In the genomic region with DNA sequence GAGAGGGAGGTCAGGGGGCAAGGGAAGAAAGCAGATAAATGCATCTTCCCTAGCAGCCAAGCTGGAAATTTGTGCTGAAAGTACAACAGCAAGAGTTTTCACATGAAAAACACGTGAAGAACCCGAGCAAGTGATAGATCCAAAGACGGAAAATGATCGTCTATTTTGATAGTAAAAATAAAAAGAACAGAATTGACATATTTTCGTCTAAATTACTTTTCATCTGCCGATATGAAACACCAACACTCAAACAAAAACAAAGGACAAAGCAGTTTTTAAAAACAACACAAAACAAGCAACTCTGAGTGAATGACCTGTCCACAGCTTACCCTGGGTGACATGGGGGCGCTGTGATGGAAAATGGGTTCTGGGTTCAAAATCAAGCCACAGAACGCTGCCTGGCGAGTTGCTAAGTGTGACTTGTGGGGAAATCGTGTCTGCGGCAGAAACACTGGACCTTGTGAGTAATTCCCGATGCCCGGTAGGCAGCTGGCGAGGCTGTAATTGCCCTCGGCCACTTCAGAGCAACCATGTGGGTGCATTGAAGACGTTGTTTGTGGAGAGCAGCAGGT, we compare ENCODE assay signal across 22 cellular contexts. TPM values are rescaled to one million over a fixed set of nuclear protein-coding genes. Genes with fewer than 3 reads are reported as not detected.
DNase-seq lines count a peak whose midpoint lies in the region; TF ChIP-seq lines count a peak whose summit lies in the region.
"Had no signal": no experiment of that assay in that cellular context is flagged by ENCODE, and none has a peak within 500 bp of the region (broad histone marks: within the 10 kb centered on the region; RNA-seq: fewer than 3 reads in every experiment).

No MANE protein-coding gene starts in this region.

- no peaks in the 10 kb centered on the region for H3K9me3 ChIP-seq in Caco-2
- peaks cover 2% of the 10 kb centered on the region for H3K9me3 ChIP-seq in iPS-18c (ENCODE audit: control insufficient read depth, insufficient read depth, low read length)
- no peaks in the 10 kb centered on the region for H3K9me3 ChIP-seq in effector memory CD4-positive, alpha-beta T cell (ENCODE audit: control insufficient read depth, low read length)
- H3K9me3 ChIP-seq: HAP-1, pancreas, SK-N-SH, upper lobe of right lung had no signal

- intact Hi-C loops in Caco-2 (cut with micrococcal nuclease; ENCODE audit: unreplicated experiment) = no loop called here

- no peaks in the 10 kb centered on the region for H3K36me3 Mint-ChIP-seq in Caco-2 (ENCODE audit: insufficient read depth, unreplicated experiment)

- no peaks in the 10 kb centered on the region for H3K9me3 Mint-ChIP-seq in Caco-2 (ENCODE audit: unreplicated experiment)

- no peak overlapping the region for H3K4me3 ChIP-seq in Caco-2 (ENCODE audit: low read depth, low read length)
- H3K4me3 ChIP-seq in iPS-18c (ENCODE audit: insufficient read depth, low read depth, low read length) = peak overlapping the region; percentile 58
- H3K4me3 ChIP-seq in effector memory CD4-positive, alpha-beta T cell (ENCODE audit: insufficient read depth, low read depth, low read length, poor library complexity, severe bottlenecking) = no peak overlapping the region
- H3K4me3 ChIP-seq: HAP-1, pancreas, PC-9, upper lobe of right lung had no signal

- H3K27me3 ChIP-seq in Caco-2 (replicated peaks; ENCODE audit: control insufficient read depth, insufficient read depth, low read length) = peaks cover 2% of the 10 kb centered on the region
- H3K27me3 ChIP-seq in effector memory CD4-positive, alpha-beta T cell (replicated peaks; ENCODE audit: control insufficient read depth, insufficient read depth, low read length, poor library complexity, severe bottlenecking) = peaks cover 34% of the 10 kb centered on the region

- POLR2A ChIA-PET in Caco-2 (lab: Charles Lee) = no interaction called here

- H3K27ac Mint-ChIP-seq in Caco-2 (ENCODE audit: unreplicated experiment) = no peak overlapping the region

- H3K4me1 Mint-ChIP-seq in Caco-2 (ENCODE audit: low read depth, unreplicated experiment) = no peaks in the 10 kb centered on the region

- H3K4me1 ChIP-seq in Caco-2 = no peaks in the 10 kb centered on the region
- H3K4me1 ChIP-seq in effector memory CD4-positive, alpha-beta T cell (ENCODE audit: control insufficient read depth, insufficient read depth, low read length, poor library complexity, severe bottlenecking) = no peaks in the 10 kb centered on the region
- H3K4me1 ChIP-seq: HAP-1, upper lobe of right lung had no signal

- H3K36me3 ChIP-seq in Caco-2 (ENCODE audit: control insufficient read depth, insufficient read depth, low read length) = no peaks in the 10 kb centered on the region
- no peaks in the 10 kb centered on the region for H3K36me3 ChIP-seq in effector memory CD4-positive, alpha-beta T cell (ENCODE audit: control insufficient read depth, insufficient read depth, low read length)
- H3K36me3 ChIP-seq: BLaER1 treated with 17β-estradiol and CSF1 and Interleukin-3, amounts not matched to agents 10 nM and 100 nM; HAP-1; pancreas; upper lobe of right lung had no signal

- no TSS peak for BruUV-seq in Caco-2 (replicated peaks; lab: Mats Ljungman, UMichigan)

- TF ChIP-seq CTCF in Caco-2 (IDR thresholded peaks at IDR 0.05; ENCODE audit: insufficient read depth in 1 of 2, low read depth in 1 of 2, low read length in 1 of 2, severe bottlenecking in 1 of 2, unreplicated experiment in 1 of 2) (no peak), VCaP (conservative IDR thresholded peaks at IDR 0.05) (peak; percentile 33)

- CTCF ChIA-PET in Caco-2 (lab: Charles Lee) = no interaction called here

- DNase-seq in NCI-H1092 treated with DMSO at 0.1 percent for 48 hours (lab: John Stamatoyannopoulos, UW) = peak; percentile 50
- no peak for DNase-seq in NCI-H1092 (lab: John Stamatoyannopoulos, UW)
- DNase-seq in Caco-2 = no peak
- DNase-seq in effector memory CD4-positive, alpha-beta T cell = no peak
- no peak for DNase-seq in activated CD4-positive, CD25-positive, alpha-beta regulatory T cell (lab: John Stamatoyannopoulos, UW)
- no peak for DNase-seq in hypothalamus (lab: John Stamatoyannopoulos, UW)
- DNase-seq: midbrain, NCI-H1694 treated with DMSO at 0.1 percent for 48 hours, NCI-H524, pancreas, PC-9, SK-N-SH, small intestine, upper lobe of right lung had no signal

- peaks cover 16% of the 10 kb centered on the region for H3K27me3 Mint-ChIP-seq in Caco-2 (ENCODE audit: insufficient read depth, unreplicated experiment)

- no peak overlapping the region for H3K27ac ChIP-seq in VCaP
- no peak overlapping the region for H3K27ac ChIP-seq in effector memory CD4-positive, alpha-beta T cell (ENCODE audit: insufficient read depth, low read length, poor library complexity, severe bottlenecking)
- H3K27ac ChIP-seq: BLaER1 treated with 17β-estradiol and CSF1 and Interleukin-3, amounts not matched to agents 10 nM and 100 nM; pancreas; PC-9; upper lobe of right lung had no signal

- H3K4me3 Mint-ChIP-seq in Caco-2 (ENCODE audit: unreplicated experiment) = peak overlapping the region; percentile 82

RNA-seq across cellular contexts. Expression of a gene that starts 7.3 kb away (rescaled TPM):
- total RNA-seq in Caco-2 (2022) = 1.7 TPM in 2 replicates
- total RNA-seq: A172, esophagus mucosa, kidney epithelial cell, LHCN-M2, pancreas, PC-9, upper lobe of right lung had no signal
